Comparison of ENCODE assay signal across 8 cellular contexts in the genomic region with DNA sequence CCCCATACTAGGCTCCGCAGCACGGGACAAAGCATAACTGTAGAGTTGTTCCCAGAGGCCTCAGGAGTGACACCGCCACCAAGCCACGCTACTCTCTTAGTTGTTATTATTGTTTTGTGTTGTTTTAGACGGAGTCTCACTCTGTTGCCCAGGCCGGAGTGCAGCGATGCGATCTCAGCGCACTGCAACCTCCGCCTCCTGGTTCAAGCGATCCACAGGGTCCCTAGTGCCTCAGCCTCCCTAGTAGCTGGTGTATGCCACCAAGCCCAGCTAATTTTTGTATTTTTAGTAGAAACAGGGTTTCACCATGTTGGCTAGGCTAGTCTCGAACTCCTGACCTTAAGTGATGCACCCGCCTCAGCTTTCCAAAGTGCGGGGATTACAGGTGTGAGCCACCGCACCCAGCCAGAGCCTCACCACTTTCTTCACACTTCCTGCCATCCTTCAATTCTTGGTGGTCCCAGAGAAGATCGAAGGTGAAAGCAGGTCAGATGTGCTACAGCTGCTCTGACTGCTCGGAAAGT. TPM values are rescaled to one million over a fixed set of nuclear protein-coding genes. Genes with fewer than 3 reads are reported as not detected.
DNase-seq lines count a peak whose midpoint lies in the region; ATAC-seq and TF ChIP-seq lines count a peak whose summit lies in the region.

No MANE protein-coding gene starts in this region.

- H3K9me3 ChIP-seq in lung (ENCODE audit: control insufficient read depth in 2 of 2, insufficient read depth in 1 of 2, low read length in 1 of 2) (no peaks in the 10 kb centered on the region), tibial nerve (no peaks in the 10 kb centered on the region)

- no peaks in the 10 kb centered on the region for H3K9me3 Mint-ChIP-seq in activated T-cell treated with anti-CD3 and anti-CD28 coated beads, Interleukin-2, amount 50 U/mL, for 4 hours
- H3K9me3 Mint-ChIP-seq in brain: no peaks in the 10 kb centered on the region

- peaks cover 2% of the 10 kb centered on the region for H3K36me3 Mint-ChIP-seq in activated T-cell treated with anti-CD3 and anti-CD28 coated beads, Interleukin-2, amount 50 U/mL, for 4 hours (ENCODE audit: insufficient read depth)
- H3K36me3 Mint-ChIP-seq in brain: peaks cover 12% of the 10 kb centered on the region

- H3K27me3 ChIP-seq in lung (ENCODE audit: control insufficient read depth, insufficient read depth) (no peaks in the 10 kb centered on the region), tibial nerve (no peaks in the 10 kb centered on the region)

- H3K4me3 ChIP-seq in lung (peak overlapping the region; percentile 17), tibial nerve (peak overlapping the region; percentile 58 to 85 (median 72))

- H3K36me3 ChIP-seq in lung (ENCODE audit: control insufficient read depth in 2 of 2, insufficient read depth in 2 of 2, low read length in 2 of 2) (peaks cover 0 to 1% of the 10 kb centered on the region in 2 donors), tibial nerve (peaks cover 0 to 23% (median 0%) of the 10 kb centered on the region in 3 donors)

- no peak for TF ChIP-seq POLR2A in tibial nerve (IDR thresholded peaks at IDR 0.05)

- TF ChIP-seq EP300 in tibial nerve (IDR thresholded peaks at IDR 0.05): no peak

- no peaks in the 10 kb centered on the region for H3K27me3 Mint-ChIP-seq in activated T-cell treated with anti-CD3 and anti-CD28 coated beads, Interleukin-2, amount 50 U/mL, for 4 hours (ENCODE audit: low read depth)
- peaks cover 3% of the 10 kb centered on the region for H3K27me3 Mint-ChIP-seq in brain

- ATAC-seq in activated T-cell treated with anti-CD3 and anti-CD28 coated beads, Interleukin-2, amount 50 U/mL, for 4 hours: no peak
- ATAC-seq in lung (ENCODE audit: insufficient read depth, low FRiP score) (no peak), GM18907 (IDR thresholded peaks at IDR 0.05; ENCODE audit: unreplicated experiment) (no peak)

- WGBS in lung, 2 donors: 38 to 47% methylated on average over 17 of the region's 17 CpGs
- 37 to 44% methylated on average over 17 of the region's 17 CpGs for WGBS in tibial nerve, 2 donors

- TF ChIP-seq CTCF in brain (conservative IDR thresholded peaks at IDR 0.05) (no peak), lung (IDR thresholded peaks at IDR 0.05; ENCODE audit: control extremely low read depth, extremely low read depth) (no peak), tibial nerve (IDR thresholded peaks at IDR 0.05) (no peak)

- peak overlapping the region; percentile 93 for H3K4me3 Mint-ChIP-seq in activated T-cell treated with anti-CD3 and anti-CD28 coated beads, Interleukin-2, amount 50 U/mL, for 4 hours
- peak overlapping the region; percentile 94 to 97 (median 95) for H3K4me3 Mint-ChIP-seq in brain

- no peaks in the 10 kb centered on the region for H3K4me1 ChIP-seq in lung (ENCODE audit: control insufficient read depth in 2 of 2, insufficient read depth in 2 of 2, low read length in 2 of 2)
- H3K4me1 ChIP-seq in tibial nerve: peaks cover 0 to 16% (median 6%) of the 10 kb centered on the region in 4 donors

- H3K27ac ChIP-seq in lung (ENCODE audit: low read depth in 1 of 2, low read length in 1 of 2) (peak overlapping the region; percentile 47 to 98), tibial nerve (peak overlapping the region; percentile 6 to 92 (median 84))

- peak overlapping the region; percentile 99 to 100 (median 99) for H3K27ac Mint-ChIP-seq in brain

- H3K4me1 Mint-ChIP-seq in activated T-cell treated with anti-CD3 and anti-CD28 coated beads, Interleukin-2, amount 50 U/mL, for 4 hours (ENCODE audit: low read depth): peaks cover 20% of the 10 kb centered on the region
- peaks cover 28% of the 10 kb centered on the region for H3K4me1 Mint-ChIP-seq in brain

- DNase-seq in activated T-cell treated with anti-CD3 and anti-CD28 coated beads, Interleukin-2, amount 50 U/mL, for 4 hours: no peak
- DNase-seq in activated T-cell treated with anti-CD3 and anti-CD28 coated beads for 4 hours (no peak), lung (ENCODE audit: low spot score) (no peak), tibial nerve (ENCODE audit: low spot score in 2 of 2) (no peak), UCSD-AML1 (lab: John Stamatoyannopoulos, UW; ENCODE audit: unreplicated experiment) (no peak), HT-29 (ENCODE audit: low spot score) (no peak)

RNA-seq across cellular contexts. Expression of gene RPL7L1, which starts 11.8 kb away (rescaled TPM):
- 100 to 1,000 TPM; 262 to 307 (median 280) TPM for total RNA-seq in activated T-cell treated with anti-CD3 and anti-CD28 coated beads, Interleukin-2, amount 50 U/mL, for 4 hours
- polyA plus RNA-seq in brain (ENCODE audit: insufficient read depth, low read depth, low replicate concordance) (116 TPM), lung (10 to 100 TPM; 39.3 to 57.6 TPM)
- total RNA-seq in lung (10 to 100 TPM; 66.1 to 98.7 TPM), tibial nerve (10 to 100 TPM; 59.0 to 89.2 (median 83.7) TPM)
- total RNA-seq in HT-29 (2014; rRNA removed; shearing (Covaris generic)): 63.6 and 67.1 TPM in 2 replicates

RNA-seq across cellular contexts. Expression of gene PTCRA, which starts 24.6 kb away (rescaled TPM):
- total RNA-seq in activated T-cell treated with anti-CD3 and anti-CD28 coated beads, Interleukin-2, amount 50 U/mL, for 4 hours: not detected
- polyA plus RNA-seq in brain (ENCODE audit: insufficient read depth, low read depth, low replicate concordance) (not detected), lung (1 to 10 TPM; 4.6 to 5.5 TPM)
- total RNA-seq in lung (1 to 10 TPM in 1 of 2 donors, under 1 TPM in 1; 0.37 to 3.4 TPM), tibial nerve (not detected)
- not detected in 2 replicates for total RNA-seq in HT-29 (2014; rRNA removed; shearing (Covaris generic))

RNA-seq across cellular contexts. Expression of gene CNPY3, which starts 38.0 kb away (rescaled TPM):
- 10 to 100 TPM; 41.9 to 46.6 (median 42.4) TPM for total RNA-seq in activated T-cell treated with anti-CD3 and anti-CD28 coated beads, Interleukin-2, amount 50 U/mL, for 4 hours
- polyA plus RNA-seq in brain (ENCODE audit: insufficient read depth, low read depth, low replicate concordance) (85.8 TPM), lung (10 to 100 TPM; 48.9 to 90.5 TPM)
- total RNA-seq in lung (10 to 100 TPM; 36.0 to 63.4 TPM), tibial nerve (10 to 100 TPM; 42.6 to 50.3 (median 47.1) TPM)
- total RNA-seq in HT-29 (2014; rRNA removed; shearing (Covaris generic)): 50.2 and 54.5 TPM in 2 replicates
